Comparison of ENCODE assay signal across 18 cellular contexts in the genomic region with DNA sequence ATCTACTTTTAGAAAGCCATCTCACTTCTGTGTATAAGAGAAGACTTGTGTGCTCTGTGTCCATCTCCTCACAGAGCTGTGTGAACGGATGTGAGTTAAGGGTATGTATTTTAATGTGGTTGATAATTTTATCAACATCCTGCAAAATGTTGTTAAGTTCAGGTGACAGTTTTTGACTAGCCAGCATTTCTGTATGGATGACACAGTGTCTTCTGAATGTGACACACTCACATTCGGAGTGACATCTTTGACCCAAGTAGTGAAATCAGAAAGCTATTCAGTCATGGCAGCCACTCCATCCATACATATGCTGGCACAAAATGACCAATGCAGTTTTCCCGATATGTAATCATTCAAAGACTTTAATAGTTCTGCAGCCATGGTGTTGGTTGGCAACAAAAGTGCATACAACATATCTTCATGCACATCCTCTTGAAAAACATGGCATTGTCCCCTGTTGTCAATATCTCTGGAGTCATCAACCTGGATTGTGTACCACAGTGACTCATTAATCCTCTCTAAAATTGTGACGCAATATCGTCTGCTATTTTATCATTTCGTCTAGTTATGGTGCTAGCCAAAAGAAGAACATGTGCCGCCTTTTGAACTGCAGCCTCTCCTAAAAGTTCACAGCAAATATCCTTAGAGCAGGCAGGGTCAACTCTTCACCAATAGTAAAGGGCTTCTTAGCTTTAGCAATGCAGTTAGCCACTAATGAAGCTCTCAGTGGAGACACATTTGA. TPM values are rescaled to one million over a fixed set of nuclear protein-coding genes. Genes with fewer than 3 reads are reported as not detected.
DNase-seq lines count a peak whose midpoint lies in the region; ATAC-seq, FAIRE-seq and TF ChIP-seq lines count a peak whose summit lies in the region.
"Had no signal": no experiment of that assay in that cellular context is flagged by ENCODE, and none has a peak within 500 bp of the region (broad histone marks: within the 10 kb centered on the region; RNA-seq: fewer than 3 reads in every experiment).

No MANE protein-coding gene starts in this region.

- H3K4me3 ChIP-seq in GM23248 (no peak overlapping the region), keratinocyte (ENCODE audit: control insufficient read depth in 2 of 3, extremely low read depth in 1 of 3, insufficient read depth in 2 of 3, low read depth in 1 of 3, low read length in 3 of 3) (no peak overlapping the region), BE2C (ENCODE audit: low read depth, low read length) (no peak overlapping the region), gastrocnemius medialis (no peak overlapping the region)
- H3K4me3 ChIP-seq: ascending aorta, coronary artery, SJSA1, transverse colon had no signal

- TF ChIP-seq CTCF in keratinocyte (optimal IDR thresholded peaks at IDR 0.05 in 1 of 3, IDR thresholded peaks at IDR 0.05 in 1 of 3, conservative IDR thresholded peaks at IDR 0.05 in 1 of 3; ENCODE audit: extremely low read depth in 1 of 3, insufficient read depth in 2 of 3, low read length in 3 of 3) (no peak), BE2C (IDR thresholded peaks at IDR 0.05; ENCODE audit: low read depth, low read length) (no peak), gastrocnemius medialis (IDR thresholded peaks at IDR 0.05 in 4 of 5, conservative IDR thresholded peaks at IDR 0.05 in 1 of 5) (no peak)

- H3K4me2 ChIP-seq in GM23248 (ENCODE audit: unreplicated experiment) (no peak overlapping the region), keratinocyte (ENCODE audit: control insufficient read depth, extremely low read depth, insufficient read depth, low read depth, low read length) (no peak overlapping the region)

- peaks cover 23% of the 10 kb centered on the region for H3K4me1 ChIP-seq in GM23248 (ENCODE audit: insufficient read depth)
- peaks cover 6% of the 10 kb centered on the region for H3K4me1 ChIP-seq in keratinocyte (ENCODE audit: control insufficient read depth, extremely low read depth, insufficient read depth, low read length)
- no peaks in the 10 kb centered on the region for H3K4me1 ChIP-seq in BE2C
- no peaks in the 10 kb centered on the region for H3K4me1 ChIP-seq in gastrocnemius medialis
- H3K4me1 ChIP-seq: ascending aorta, transverse colon had no signal

- FAIRE-seq in keratinocyte (lab: Jason Lieb, UNC), result peak; percentile 48

- DNase-seq in GM23248 (peak; percentile 83), MV-4-11 (lab: John Stamatoyannopoulos, UW) (peak; percentile 14), amniotic epithelial cell (ENCODE audit: low read depth) (peak; percentile 58), keratinocyte (ENCODE audit: low read depth, low spot score) (peak; percentile 28), immature natural killer cell (no peak), BE2C (no peak), gastrocnemius medialis (no peak), midbrain (lab: John Stamatoyannopoulos, UW) (no peak)
- DNase-seq: activated naive CD4-positive, alpha-beta T cell; mesendoderm; NCI-H1930; retina; stimulated activated naive CD4-positive, alpha-beta T cell treated with Interleukin-2 at 50 U/mL for 16 hours; T-helper 9 cell; transverse colon had no signal

- no peaks in the 10 kb centered on the region for H3K9me2 ChIP-seq in GM23248 (ENCODE audit: insufficient read depth)

- H3K4me1 Mint-ChIP-seq in immature natural killer cell, result no peaks in the 10 kb centered on the region

- H3K9me1 ChIP-seq in keratinocyte (ENCODE audit: control insufficient read depth, extremely low read depth, insufficient read depth, low read length), result no peaks in the 10 kb centered on the region

- no peaks in the 10 kb centered on the region for H3K36me3 Mint-ChIP-seq in immature natural killer cell

- no peak overlapping the region for H3K4me3 Mint-ChIP-seq in immature natural killer cell

- H4K20me1 ChIP-seq in GM23248 (ENCODE audit: insufficient read depth), result no peaks in the 10 kb centered on the region
- H4K20me1 ChIP-seq in keratinocyte (ENCODE audit: control insufficient read depth, extremely low read depth, insufficient read depth, low read length), result no peaks in the 10 kb centered on the region

- H3K9me3 ChIP-seq in GM23248 (ENCODE audit: low read depth), result no peaks in the 10 kb centered on the region
- H3K9me3 ChIP-seq in keratinocyte (ENCODE audit: control insufficient read depth, low read depth, low read length), result no peaks in the 10 kb centered on the region
- no peaks in the 10 kb centered on the region for H3K9me3 ChIP-seq in BE2C
- no peaks in the 10 kb centered on the region for H3K9me3 ChIP-seq in gastrocnemius medialis
- H3K9me3 ChIP-seq: ascending aorta, SJSA1, transverse colon had no signal

- in situ Hi-C loops in GM23248 (cut with MboI) (no loop called here), gastrocnemius medialis (cut with MboI; ENCODE audit: low sequenced_read_pairs in 4 of 4) (no loop called here)

- H3F3A ChIP-seq in GM23248 (ENCODE audit: insufficient read depth), result no peaks in the 10 kb centered on the region

- H3K9me3 Mint-ChIP-seq in immature natural killer cell, result no peaks in the 10 kb centered on the region

- H3K79me2 ChIP-seq in GM23248 (ENCODE audit: insufficient read depth) (no peaks in the 10 kb centered on the region), keratinocyte (ENCODE audit: control insufficient read depth, insufficient read depth, low read length) (no peaks in the 10 kb centered on the region)

- TF ChIP-seq POLR2A in gastrocnemius medialis (IDR thresholded peaks at IDR 0.05), result no peak

- no peaks in the 10 kb centered on the region for H3K27me3 ChIP-seq in GM23248 (replicated peaks; ENCODE audit: insufficient read depth)
- no peaks in the 10 kb centered on the region for H3K27me3 ChIP-seq in keratinocyte (ENCODE audit: control insufficient read depth, extremely low read depth, insufficient read depth, low read length)
- no peaks in the 10 kb centered on the region for H3K27me3 ChIP-seq in BE2C
- no peaks in the 10 kb centered on the region for H3K27me3 ChIP-seq in gastrocnemius medialis
- H3K27me3 ChIP-seq: ascending aorta, SJSA1, transverse colon had no signal

- H3K9ac ChIP-seq in GM23248 (no peak overlapping the region), keratinocyte (ENCODE audit: control insufficient read depth, extremely low read depth, insufficient read depth, low read length) (no peak overlapping the region)

- intact Hi-C loops in gastrocnemius medialis (cut with DNase I; ENCODE audit: low total_unique reads), result no loop called here

- dilution Hi-C loops in keratinocyte (cut with MboI; ENCODE audit: extremely low pct_ligation_motif_present, low sequenced_read_pairs), result no loop called here

- no peak overlapping the region for H3K27ac Mint-ChIP-seq in immature natural killer cell

- H3K36me3 ChIP-seq in GM23248 (ENCODE audit: low read depth) (no peaks in the 10 kb centered on the region), keratinocyte (ENCODE audit: control insufficient read depth in 2 of 2, extremely low read depth in 1 of 2, insufficient read depth in 2 of 2, low read length in 2 of 2) (no peaks in the 10 kb centered on the region), BE2C (no peaks in the 10 kb centered on the region), gastrocnemius medialis (no peaks in the 10 kb centered on the region)
- H3K36me3 ChIP-seq: ascending aorta, SJSA1, transverse colon had no signal

- WGBS in GM23248 (ENCODE audit: low coverage in 1 of 2, low lambda C conversion rate in 2 of 2, missing lambda C conversion rate in 2 of 2), 2 experiments, result 48 to 49% methylated on average over 7 of the region's 7 CpGs

- H3K27me3 Mint-ChIP-seq in immature natural killer cell (ENCODE audit: low read depth in 3 of 3), result peaks cover 2 to 15% (median 13%) of the 10 kb centered on the region in 3 donors

- H3K27ac ChIP-seq in GM23248 (peak overlapping the region; percentile 46), keratinocyte (ENCODE audit: control insufficient read depth, insufficient read depth, low read length) (no peak overlapping the region), gastrocnemius medialis (no peak overlapping the region)
- H3K27ac ChIP-seq: ascending aorta, coronary artery, SJSA1, transverse colon had no signal

- no peak for ATAC-seq in gastrocnemius medialis

- H2AFZ ChIP-seq in GM23248 (no peak overlapping the region), keratinocyte (ENCODE audit: control insufficient read depth, low read length) (no peak overlapping the region)

RNA-seq across cellular contexts. Expression of gene FGF2, which starts 6.8 kb away (rescaled TPM):
- total RNA-seq in GM23248 (2014; rRNA removed; shearing (Covaris generic)), result 293 and 306 TPM in 2 replicates
- polyA plus RNA-seq in GM23248 (2016; fragmentation: Nextera tagmentation; extraction: Ambion mirVana) (36.9 and 38.4 TPM in 2 replicates), keratinocyte (0.90 to 1.7 TPM (median 1.1 TPM) in 3 replicates), immature natural killer cell (not detected)
- 1.5 TPM for polyA plus RNA-seq in keratinocyte (2011; ENCODE audit: low read depth)
- 1.5 and 1.6 TPM in 2 replicates for polyA plus RNA-seq in keratinocyte (2011; cell fraction: cytosol; rRNA removed)
- 1.4 TPM in 2 replicates for polyA plus RNA-seq in keratinocyte (2011; cell fraction: nucleus; rRNA removed)
- polyA plus RNA-seq in keratinocyte (2012; ENCODE audit: low replicate concordance), result 0.81 and 1.2 TPM in 2 replicates
- polyA minus RNA-seq in keratinocyte, result 0.46 to 0.74 TPM (median 0.63 TPM) in 3 replicates
- polyA minus RNA-seq in keratinocyte (2011; cell fraction: cytosol; rRNA and poly(A)+ RNA removed), result 0.77 TPM
- polyA minus RNA-seq in keratinocyte (2011; cell fraction: nucleus; rRNA and poly(A)+ RNA removed), result 0.74 and 1.2 TPM in 2 replicates
- 0.69 TPM for polyA plus RNA-seq in BE2C (2012; ENCODE audit: insufficient read depth, insufficient read length, low read depth)
- total RNA-seq in gastrocnemius medialis, result 1 to 10 TPM; 1.5 to 3.5 (median 1.9) TPM

Comparison
In these comparisons a context has a peak if more than half of its experiments do, and no peak if none do; other contexts are left out.
1. DNase-seq: peak in GM23248 (single experiment), MV-4-11 (single experiment), amniotic epithelial cell (single experiment) and keratinocyte (single experiment); none in immature natural killer cell (0 of 3), BE2C (single experiment), gastrocnemius medialis (0 of 2) and midbrain (single experiment).
2. RNA of gene FGF2, which starts 6.8 kb away (polyA plus RNA-seq): 36.9 to 38.4 TPM in GM23248; 0.81 to 1.7 TPM in keratinocyte and not detected in immature natural killer cell; every median in the first group is over 10 times any median in the second.